8 cellular contexts compared by ENCODE assay signal in genomic region chr6:14706378-14706929, GRCh38.
DNase-seq lines count a peak whose midpoint lies in the region; ATAC-seq and TF ChIP-seq lines count a peak whose summit lies in the region.

No MANE protein-coding gene starts in this region.

- TF ChIP-seq CTCF in BJ (IDR thresholded peaks at IDR 0.05; ENCODE audit: insufficient read depth, low read depth, low read length), result no peak
- no peak for TF ChIP-seq CTCF in epithelial cell of esophagus (IDR thresholded peaks at IDR 0.05; ENCODE audit: insufficient read depth, low read depth, low read length, missing control alignments)
- TF ChIP-seq CTCF in osteocyte (IDR thresholded peaks at IDR 0.05), result no peak

- no peaks in the 10 kb centered on the region for H3K27me3 ChIP-seq in BJ (ENCODE audit: control insufficient read depth, insufficient read depth, low read length)

- H3K9me3 ChIP-seq in T-helper 17 cell (ENCODE audit: control insufficient read depth, low read length, poor library complexity, severe bottlenecking), result no peaks in the 10 kb centered on the region

- H3K9me3 Mint-ChIP-seq in osteocyte (ENCODE audit: unreplicated experiment), result peaks cover 4% of the 10 kb centered on the region

- ATAC-seq in T-helper 17 cell, result peak; percentile 59

- no peak overlapping the region for H3K4me3 ChIP-seq in BJ (ENCODE audit: low read depth, low read length)
- no peak overlapping the region for H3K4me3 ChIP-seq in epithelial cell of esophagus (ENCODE audit: low read length)

- POLR2A ChIA-PET in BJ (lab: Charles Lee), result no interaction called here

- DNase-seq in BJ (ENCODE audit: low read depth) (peak; percentile 97), T-helper 17 cell (no peak), epithelial cell of esophagus (ENCODE audit: low read depth) (peak; percentile 98), osteocyte (ENCODE audit: extremely low spot score, unreplicated experiment) (no peak), ureter (ENCODE audit: low spot score) (peak; percentile 49), COR-L47 (lab: John Stamatoyannopoulos, UW) (no peak), GDM1 (lab: John Stamatoyannopoulos, UW) (no peak), NCI-H128 (lab: John Stamatoyannopoulos, UW; ENCODE audit: unreplicated experiment) (no peak)

- H3K27me3 Mint-ChIP-seq in T-helper 17 cell, result no peaks in the 10 kb centered on the region
- no peaks in the 10 kb centered on the region for H3K27me3 Mint-ChIP-seq in osteocyte (ENCODE audit: unreplicated experiment)

- H3K36me3 Mint-ChIP-seq in T-helper 17 cell (ENCODE audit: low read depth) (no peaks in the 10 kb centered on the region), osteocyte (ENCODE audit: unreplicated experiment) (no peaks in the 10 kb centered on the region)

- CTCF ChIA-PET in BJ (lab: Yijun Ruan, JAX), result no interaction called here

- H3K4me1 Mint-ChIP-seq in T-helper 17 cell, result peaks cover 17% of the 10 kb centered on the region
- peaks cover 67% of the 10 kb centered on the region for H3K4me1 Mint-ChIP-seq in osteocyte (ENCODE audit: unreplicated experiment)

- H3K27ac Mint-ChIP-seq in T-helper 17 cell, result peak overlapping the region; percentile 12
- H3K27ac Mint-ChIP-seq in osteocyte (ENCODE audit: unreplicated experiment), result peak overlapping the region; percentile 69

- H3K4me3 Mint-ChIP-seq in T-helper 17 cell, result peak overlapping the region; percentile 15
- no peak overlapping the region for H3K4me3 Mint-ChIP-seq in osteocyte (ENCODE audit: unreplicated experiment)

- H3K36me3 ChIP-seq in BJ (ENCODE audit: control insufficient read depth, insufficient read depth, low read length), result no peaks in the 10 kb centered on the region

Comparison
In these comparisons a context has a peak if more than half of its experiments do, and no peak if none do; other contexts are left out.
1. DNase-seq: peak in BJ (single experiment), epithelial cell of esophagus (single experiment) and ureter (single experiment); none in T-helper 17 cell (0 of 3), osteocyte (single experiment), COR-L47 (single experiment), GDM1 (single experiment) and NCI-H128 (single experiment).